Comparison of ENCODE assay signal across 25 cellular contexts in genomic region chr15:70815604-70816003, GRCh38. TPM values are rescaled to one million over a fixed set of nuclear protein-coding genes. Genes with fewer than 3 reads are reported as not detected.
DNase-seq lines count a peak whose midpoint lies in the region; ATAC-seq, FAIRE-seq and TF ChIP-seq lines count a peak whose summit lies in the region.
"Had no signal": no experiment of that assay in that cellular context is flagged by ENCODE, and none has a peak within 500 bp of the region (broad histone marks: within the 10 kb centered on the region; RNA-seq: fewer than 3 reads in every experiment).

No MANE protein-coding gene starts in this region.

- H3K27me3 Mint-ChIP-seq in activated CD8-positive, alpha-beta memory T cell treated with anti-CD3 and anti-CD28 coated beads, Interleukin-2, amount 10 ng/mL, durations not matched to agents 7 days and 5 days: peaks cover 4% of the 10 kb centered on the region

- FAIRE-seq in bronchial epithelial cell (lab: Jason Lieb, UNC): no peak
- FAIRE-seq: endometrium, GM12891, GM19239, TTC549 had no signal

- peaks cover 4% of the 10 kb centered on the region for H3K4me1 Mint-ChIP-seq in activated CD8-positive, alpha-beta memory T cell treated with anti-CD3 and anti-CD28 coated beads, Interleukin-2, amount 10 ng/mL, durations not matched to agents 7 days and 5 days
- H3K4me1 Mint-ChIP-seq: memory B cell had no signal

- no peaks in the 10 kb centered on the region for H3K36me3 ChIP-seq in bronchial epithelial cell (ENCODE audit: control insufficient read depth, insufficient read depth, low read length)
- H3K36me3 ChIP-seq: spleen had no signal

- CTCF ChIA-PET in activated CD8-positive, alpha-beta memory T cell treated with anti-CD3 and anti-CD28 coated beads, Interleukin-2, amount 10 ng/mL, durations not matched to agents 7 days and 5 days (lab: Charles Lee): no interaction called here

- no peak overlapping the region for H3K27ac Mint-ChIP-seq in activated CD8-positive, alpha-beta memory T cell treated with anti-CD3 and anti-CD28 coated beads, Interleukin-2, amount 10 ng/mL, durations not matched to agents 7 days and 5 days
- H3K27ac Mint-ChIP-seq: activated naive CD4-positive, alpha-beta T cell treated with anti-CD3 and anti-CD28 coated beads for 36 hours; activated T-cell treated with anti-CD3 and anti-CD28 coated beads, Interleukin-2, amount 50 U/mL, for 24 hours; CD8-positive, alpha-beta memory T cell; memory B cell; T-cell had no signal

- no peaks in the 10 kb centered on the region for H3K27me3 ChIP-seq in bronchial epithelial cell (ENCODE audit: control insufficient read depth, insufficient read depth, low read length)

- no peak overlapping the region for H3K4me3 ChIP-seq in bronchial epithelial cell (ENCODE audit: low read depth, low read length)
- H3K4me3 ChIP-seq: spleen had no signal

- no peak for TF ChIP-seq CTCF in bronchial epithelial cell (IDR thresholded peaks at IDR 0.05; ENCODE audit: insufficient read depth, low read length, severe bottlenecking)
- no peak for TF ChIP-seq CTCF in GM20000 (IDR thresholded peaks at IDR 0.05; ENCODE audit: extremely low read depth, missing control alignments)

- H3K36me3 Mint-ChIP-seq in activated CD8-positive, alpha-beta memory T cell treated with anti-CD3 and anti-CD28 coated beads, Interleukin-2, amount 10 ng/mL, durations not matched to agents 7 days and 5 days: no peaks in the 10 kb centered on the region
- H3K36me3 Mint-ChIP-seq: CD8-positive, alpha-beta memory T cell; memory B cell; T-cell had no signal

- peak; percentile 62 for DNase-seq in DMS153 treated with DMSO at 0.1 percent for 48 hours (lab: John Stamatoyannopoulos, UW; ENCODE audit: unreplicated experiment)
- peak; percentile 44 for DNase-seq in NCI-H1092 (lab: John Stamatoyannopoulos, UW)
- peak; percentile 84 for DNase-seq in NCI-H345 treated with DMSO at 0.1 percent for 48 hours (lab: John Stamatoyannopoulos, UW; ENCODE audit: unreplicated experiment)
- DNase-seq in bronchial epithelial cell (ENCODE audit: low read depth): peak; percentile 74
- no peak for DNase-seq in activated CD8-positive, alpha-beta memory T cell treated with anti-CD3 and anti-CD28 coated beads, Interleukin-2, amount 10 ng/mL, durations not matched to agents 7 days and 5 days
- DNase-seq in epidermal melanocyte (ENCODE audit: insufficient read length, low spot score): no peak
- no peak for DNase-seq in GM20000 (ENCODE audit: low spot score)
- no peak for DNase-seq in globus pallidus (ENCODE audit: low spot score)
- DNase-seq: activated CD4-positive, CD25-positive, alpha-beta regulatory T cell treated with anti-CD3 and anti-CD28 coated beads, Interleukin-2, amount 50 U/mL, for 72 hours; activated naive CD4-positive, alpha-beta T cell treated with anti-CD3 and anti-CD28 coated beads for 36 hours; activated T-cell treated with anti-CD3 and anti-CD28 coated beads, Interleukin-2, amount 50 U/mL, for 24 hours; amniotic stem cell; CD8-positive, alpha-beta memory T cell; left colon; NCI-H1436; NCI-H82; spleen; stimulated activated CD4-positive, alpha-beta T cell treated with anti-CD3 and anti-CD28 coated beads, Interleukin-4, amount 100 ng/mL, for 4 hours; stimulated activated naive CD8-positive, alpha-beta T cell treated with anti-CD3 and anti-CD28 coated beads, Interleukin-15, Interleukin-2, amounts not matched to agents 100 U/mL and 50 U/mL, for 24 hours; T-cell had no signal

- H3K9me3 Mint-ChIP-seq in activated CD8-positive, alpha-beta memory T cell treated with anti-CD3 and anti-CD28 coated beads, Interleukin-2, amount 10 ng/mL, durations not matched to agents 7 days and 5 days (ENCODE audit: low read depth): no peaks in the 10 kb centered on the region
- H3K9me3 Mint-ChIP-seq: activated T-cell treated with anti-CD3 and anti-CD28 coated beads, Interleukin-2, amount 50 U/mL, for 24 hours; memory B cell; T-cell had no signal

- no peak for ATAC-seq in activated CD8-positive, alpha-beta memory T cell treated with anti-CD3 and anti-CD28 coated beads, Interleukin-2, amount 10 ng/mL, durations not matched to agents 7 days and 5 days
- ATAC-seq: left colon; stimulated activated naive CD8-positive, alpha-beta T cell treated with anti-CD3 and anti-CD28 coated beads, Interleukin-15, Interleukin-2, amounts not matched to agents 100 U/mL and 50 U/mL, for 24 hours; T-cell had no signal

- H3K4me3 Mint-ChIP-seq in activated CD8-positive, alpha-beta memory T cell treated with anti-CD3 and anti-CD28 coated beads, Interleukin-2, amount 10 ng/mL, durations not matched to agents 7 days and 5 days: no peak overlapping the region
- H3K4me3 Mint-ChIP-seq: activated naive CD4-positive, alpha-beta T cell treated with anti-CD3 and anti-CD28 coated beads for 36 hours; activated T-cell treated with anti-CD3 and anti-CD28 coated beads, Interleukin-2, amount 50 U/mL, for 24 hours; CD8-positive, alpha-beta memory T cell; memory B cell; T-cell had no signal

RNA-seq across cellular contexts. Expression of gene LARP6, which starts 38.4 kb away (rescaled TPM):
- total RNA-seq in bronchial epithelial cell: 41.1 and 42.1 TPM in 2 replicates
- total RNA-seq in activated CD8-positive, alpha-beta memory T cell treated with anti-CD3 and anti-CD28 coated beads, Interleukin-2, amount 10 ng/mL, durations not matched to agents 7 days and 5 days: not detected
- total RNA-seq: activated naive CD4-positive, alpha-beta T cell treated with anti-CD3 and anti-CD28 coated beads for 36 hours had no signal

RNA-seq across cellular contexts. Expression of gene UACA, which starts 52.2 kb away (rescaled TPM):
- total RNA-seq in bronchial epithelial cell: 18.2 and 30.5 TPM in 2 replicates
- total RNA-seq in activated CD8-positive, alpha-beta memory T cell treated with anti-CD3 and anti-CD28 coated beads, Interleukin-2, amount 10 ng/mL, durations not matched to agents 7 days and 5 days: 1 to 10 TPM in 1 of 2 experiments, under 1 TPM in 1; 0.61 to 1.0 TPM

Comparison
In these comparisons a context has a peak if more than half of its experiments do, and no peak if none do; other contexts are left out.
1. DNase-seq: peak in DMS153 treated with DMSO at 0.1 percent for 48 hours (single experiment), NCI-H1092 (single experiment), NCI-H345 treated with DMSO at 0.1 percent for 48 hours (single experiment) and bronchial epithelial cell (single experiment); none in activated CD8-positive, alpha-beta memory T cell treated with anti-CD3 and anti-CD28 coated beads, Interleukin-2, amount 10 ng/mL, durations not matched to agents 7 days and 5 days (single experiment), epidermal melanocyte (single experiment), GM20000 (single experiment) and globus pallidus (single experiment).
2. RNA of gene LARP6, which starts 38.4 kb away (total RNA-seq): 41.1 to 42.1 TPM in bronchial epithelial cell; not detected in activated CD8-positive, alpha-beta memory T cell treated with anti-CD3 and anti-CD28 coated beads, Interleukin-2, amount 10 ng/mL, durations not matched to agents 7 days and 5 days; every median in the first group is over 10 times any median in the second.